26 cellular contexts compared by ENCODE assay signal in the genomic region with DNA sequence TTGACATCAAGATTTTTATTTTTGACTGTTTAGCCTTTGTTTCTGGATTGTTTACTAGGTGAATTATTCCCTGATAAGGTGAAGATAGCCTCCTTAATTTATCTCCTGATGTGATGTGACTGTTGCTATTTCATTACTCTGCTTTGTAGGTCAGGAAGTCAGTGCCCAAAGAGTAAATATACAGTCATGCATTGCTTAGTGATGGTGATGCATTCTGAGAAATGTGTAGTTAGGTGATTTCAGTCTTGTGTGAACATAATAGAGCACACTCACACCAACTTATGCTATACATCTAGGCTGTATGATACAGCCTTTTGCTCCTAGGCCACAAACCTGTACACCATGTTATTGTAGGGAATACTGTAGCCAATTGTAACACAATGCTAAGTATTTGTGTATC.
DNase-seq lines count a peak whose midpoint lies in the region; ATAC-seq and TF ChIP-seq lines count a peak whose summit lies in the region.
"Had no signal": no experiment of that assay in that cellular context is flagged by ENCODE, and none has a peak within 500 bp of the region (broad histone marks: within the 10 kb centered on the region; RNA-seq: fewer than 3 reads in every experiment).

No MANE protein-coding gene starts in this region.

- POLR2A ChIA-PET in Panc1 (lab: Charles Lee) = no interaction called here

- H3K27me3 ChIP-seq in Panc1 (ENCODE audit: control insufficient read depth, insufficient read depth, low read length) (no peaks in the 10 kb centered on the region), smooth muscle cell (ENCODE audit: low read depth) (no peaks in the 10 kb centered on the region), Karpas-422 (ENCODE audit: low read length) (no peaks in the 10 kb centered on the region)
- H3K27me3 ChIP-seq: SJSA1, stomach, tibial artery had no signal

- H4K20me1 ChIP-seq in smooth muscle cell (ENCODE audit: low read depth) = no peaks in the 10 kb centered on the region
- H4K20me1 ChIP-seq in Karpas-422 (ENCODE audit: insufficient read depth, low read depth, low read length) = no peaks in the 10 kb centered on the region

- H3K9me3 ChIP-seq in Panc1 (ENCODE audit: control insufficient read depth, insufficient read depth, low read depth, low read length) = no peaks in the 10 kb centered on the region; the same call in 1 of the 2 replicates
- H3K9me3 ChIP-seq in smooth muscle cell (replicated peaks; ENCODE audit: low read depth) = no peaks in the 10 kb centered on the region
- no peaks in the 10 kb centered on the region for H3K9me3 ChIP-seq in Karpas-422 (ENCODE audit: low read length)
- H3K9me3 ChIP-seq: Caco-2, prostate gland, SJSA1, stomach, tibial artery had no signal

- H3K4me1 ChIP-seq in Panc1 (ENCODE audit: control insufficient read depth, insufficient read depth, low read length) (no peaks in the 10 kb centered on the region), smooth muscle cell (ENCODE audit: low read depth) (no peaks in the 10 kb centered on the region), Karpas-422 (ENCODE audit: low read length) (no peaks in the 10 kb centered on the region)
- H3K4me1 ChIP-seq: Caco-2, prostate gland, SJSA1 had no signal

- no peak overlapping the region for H3K4me2 ChIP-seq in smooth muscle cell
- H3K4me2 ChIP-seq in Karpas-422 (ENCODE audit: low read depth, low read length, poor library complexity, severe bottlenecking) = no peak overlapping the region

- intact Hi-C loops in Panc1 (cut with micrococcal nuclease; ENCODE audit: unreplicated experiment) = no loop called here

- H3K9me2 ChIP-seq in Karpas-422 (replicated peaks; ENCODE audit: insufficient read depth, low read length) = no peaks in the 10 kb centered on the region

- no peaks in the 10 kb centered on the region for H3K36me3 ChIP-seq in Panc1 (ENCODE audit: control insufficient read depth, insufficient read depth, low read length)
- no peaks in the 10 kb centered on the region for H3K36me3 ChIP-seq in smooth muscle cell (ENCODE audit: low read depth)
- H3K36me3 ChIP-seq in Karpas-422 (ENCODE audit: insufficient read depth, low read length) = no peaks in the 10 kb centered on the region
- H3K36me3 ChIP-seq: prostate gland, SJSA1, stomach, tibial artery had no signal

- TF ChIP-seq CTCF in Panc1 (IDR thresholded peaks at IDR 0.05) = no peak
- no peak for TF ChIP-seq CTCF in fibroblast of mammary gland (conservative IDR thresholded peaks at IDR 0.05; ENCODE audit: control insufficient read depth, insufficient read depth, low read depth, low read length)
- TF ChIP-seq CTCF in smooth muscle cell (IDR thresholded peaks at IDR 0.05; ENCODE audit: borderline replicate concordance, insufficient read depth, poor library complexity, severe bottlenecking) = no peak

- H2AFZ ChIP-seq in smooth muscle cell (ENCODE audit: low read depth) (no peak overlapping the region), Karpas-422 (ENCODE audit: low read length) (no peak overlapping the region)

- ATAC-seq in Panc1 = peak; percentile 79
- ATAC-seq: GM12878, left colon had no signal

- no peaks in the 10 kb centered on the region for H3F3A ChIP-seq in smooth muscle cell (ENCODE audit: low read depth)

- in situ Hi-C loops in Panc1 (cut with HindIII; ENCODE audit: low pct_unique_long_range_greater_than_20kb, low sequenced_read_pairs) = no loop called here

- DNase-seq in HCEC 1CT (peak; percentile 23), Panc1 (ENCODE audit: low read depth, low spot score) (peak; percentile 57), fibroblast of mammary gland (ENCODE audit: low read depth) (peak; percentile 21), smooth muscle cell (lab: John Stamatoyannopoulos, UW; ENCODE audit: unreplicated experiment) (no peak), NCI-H2227 treated with DMSO at 0.1 percent for 48 hours (lab: John Stamatoyannopoulos, UW) (no peak), Karpas-422 (no peak), dermis blood vessel endothelial cell (no peak)
- DNase-seq: activated B cell treated with CpG ODN at 0.5 μM for 24 hours; activated CD4-positive, alpha-beta T cell treated with anti-CD3 and anti-CD28 coated beads, Interleukin-2, amount 50 U/mL, for 4 hours; activated naive CD4-positive, alpha-beta T cell treated with anti-CD3 and anti-CD28 coated beads, Interleukin-2, amount 10 ng/mL, durations not matched to agents 7 days and 5 days; amniotic stem cell; C1 segment of cervical spinal cord; Caco-2; DMS79 treated with DMSO at 0.1 percent for 48 hours; foreskin melanocyte; GOT3; left colon; NCI-H1105; NCI-H1930; NCI-H748 treated with DMSO at 0.1 percent for 48 hours; stimulated activated CD8-positive, alpha-beta memory T cell treated with anti-CD3 and anti-CD28 coated beads, Interleukin-4, amount 100 ng/mL, for 48 hours; stomach; tibial artery had no signal

- no peak overlapping the region for H3K27ac ChIP-seq in Panc1 (ENCODE audit: low read length)
- peak overlapping the region; percentile 27 for H3K27ac ChIP-seq in smooth muscle cell (ENCODE audit: low read depth)
- H3K27ac ChIP-seq in Karpas-422 (ENCODE audit: low read length) = no peak overlapping the region
- H3K27ac ChIP-seq: prostate gland, SJSA1 had no signal

- H3K79me2 ChIP-seq in smooth muscle cell (ENCODE audit: low read depth) (no peaks in the 10 kb centered on the region), Karpas-422 (ENCODE audit: low read length) (no peaks in the 10 kb centered on the region)

- H3K4me3 ChIP-seq in Panc1 (ENCODE audit: low read depth in 2 of 2, low read length in 2 of 2) (no peak overlapping the region), fibroblast of mammary gland (ENCODE audit: control insufficient read depth, low read depth, low read length) (no peak overlapping the region), smooth muscle cell (no peak overlapping the region), Karpas-422 (ENCODE audit: low read length) (no peak overlapping the region)
- H3K4me3 ChIP-seq: GM12878, prostate gland, SJSA1, stomach, tibial artery had no signal

- BruUV-seq in Panc1 (replicated peaks; lab: Mats Ljungman, UMichigan) = no TSS peak

- CTCF ChIA-PET in Panc1 (lab: Charles Lee) = no interaction called here

- no peak overlapping the region for H3K9ac ChIP-seq in smooth muscle cell (ENCODE audit: low read depth)
- no peak overlapping the region for H3K9ac ChIP-seq in Karpas-422 (ENCODE audit: low read length)

Comparison
In these comparisons a context has a peak if more than half of its experiments do, and no peak if none do; other contexts are left out.
1. DNase-seq: peak in HCEC 1CT (single experiment), Panc1 (single experiment) and fibroblast of mammary gland (single experiment); none in smooth muscle cell (single experiment), NCI-H2227 treated with DMSO at 0.1 percent for 48 hours (single experiment), Karpas-422 (single experiment) and dermis blood vessel endothelial cell (single experiment).